ENCODE assay signal across 9 cellular contexts in the genomic region with DNA sequence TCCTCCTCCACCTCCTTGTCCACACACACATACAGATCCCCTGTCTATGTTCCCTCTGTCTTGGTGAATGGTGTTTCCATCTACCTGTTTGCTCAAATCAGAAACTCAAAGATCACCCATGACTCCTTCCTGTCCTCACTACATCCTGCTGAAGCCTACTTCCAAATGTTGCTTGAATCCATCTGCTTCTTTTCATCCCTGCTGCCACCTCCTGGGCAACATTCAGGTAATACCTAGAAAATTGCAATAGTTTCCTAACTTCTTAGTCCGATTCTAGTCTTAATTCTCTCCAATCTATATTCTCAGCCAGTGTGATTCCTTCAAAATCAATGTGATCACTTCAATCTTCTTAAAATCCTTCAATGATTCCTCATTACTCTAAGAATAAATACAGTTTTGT.
DNase-seq lines count a peak whose midpoint lies in the region; ATAC-seq and TF ChIP-seq lines count a peak whose summit lies in the region.
"Had no signal": no experiment of that assay in that cellular context is flagged by ENCODE, and none has a peak within 500 bp of the region (broad histone marks: within the 10 kb centered on the region; RNA-seq: fewer than 3 reads in every experiment).

No MANE protein-coding gene starts in this region.

- peaks cover 0 to 2% of the 10 kb centered on the region in 2 experiments; a peak in 3 of 5 replicates for H3K9me3 Mint-ChIP-seq in H9
- no peaks in the 10 kb centered on the region for H3K9me3 Mint-ChIP-seq in stimulated activated effector memory CD8-positive, alpha-beta T cell treated with anti-CD3 and anti-CD28 coated beads, Interleukin-12 subunit alpha, Interleukin-12 subunit beta, amount 100 ng/mL, for 72 hours

- H3K9me2 ChIP-seq in hepatocyte (replicated peaks; ENCODE audit: insufficient read depth), result no peaks in the 10 kb centered on the region

- H3K14ac ChIP-seq in H9 (ENCODE audit: insufficient read depth, low read length), result no peak overlapping the region

- H3K27ac ChIP-seq in 22Rv1 (no peak overlapping the region), H9 (ENCODE audit: insufficient read length, low read depth, low read length) (no peak overlapping the region), hepatocyte (no peak overlapping the region)
- H3K27ac ChIP-seq: lower lobe of right lung had no signal

- H3K4me3 ChIP-seq in hepatocyte, result no peak overlapping the region
- H3K4me3 ChIP-seq: lower lobe of right lung had no signal

- H2BK12ac ChIP-seq in H9 (ENCODE audit: insufficient read length, low read depth, low read length), result no peak overlapping the region

- H3K4me1 Mint-ChIP-seq in H9, result peaks cover 18 to 27% of the 10 kb centered on the region in 2 experiments
- H3K4me1 Mint-ChIP-seq in stimulated activated effector memory CD8-positive, alpha-beta T cell treated with anti-CD3 and anti-CD28 coated beads, Interleukin-12 subunit alpha, Interleukin-12 subunit beta, amount 100 ng/mL, for 72 hours, result no peaks in the 10 kb centered on the region

- H3K4ac ChIP-seq in H9 (ENCODE audit: low read depth, low read length), result no peak overlapping the region

- DNase-seq in H9 (peak; percentile 46), SK-N-DZ (ENCODE audit: low spot score) (peak; percentile 33), hepatocyte (ENCODE audit: low spot score) (peak; percentile 23), NCI-H446 treated with DMSO at 0.1 percent for 48 hours (lab: John Stamatoyannopoulos, UW) (no peak), retina (no peak)
- no peak for DNase-seq in stimulated activated effector memory CD8-positive, alpha-beta T cell treated with anti-CD3 and anti-CD28 coated beads, Interleukin-12 subunit alpha, Interleukin-12 subunit beta, amount 100 ng/mL, for 72 hours (ENCODE audit: low spot score in 2 of 2)
- DNase-seq in activated CD4-positive, CD25-positive, alpha-beta regulatory T cell treated with anti-CD3 and anti-CD28 coated beads, Interleukin-2, amount 50 U/mL, for 72 hours, result no peak
- DNase-seq: lower lobe of right lung had no signal

- H4K5ac ChIP-seq in H9 (ENCODE audit: insufficient read length, low read depth, low read length), result no peak overlapping the region

- no peaks in the 10 kb centered on the region for H3K36me3 ChIP-seq in hepatocyte (replicated peaks; ENCODE audit: insufficient read depth, low read depth)
- H3K36me3 ChIP-seq: lower lobe of right lung had no signal

- no peaks in the 10 kb centered on the region for H3K79me1 ChIP-seq in H9 (ENCODE audit: insufficient read depth, low read depth, low read length, poor library complexity, severe bottlenecking)

- no peak overlapping the region for H4K91ac ChIP-seq in H9 (ENCODE audit: insufficient read length, low read depth, low read length)

- no peaks in the 10 kb centered on the region for H3K9me3 ChIP-seq in H9 (ENCODE audit: control insufficient read depth, low read depth, low read length)
- H3K9me3 ChIP-seq in hepatocyte (ENCODE audit: low read depth), result no peaks in the 10 kb centered on the region
- H3K9me3 ChIP-seq: lower lobe of right lung had no signal

- H3K9ac ChIP-seq in H9 (ENCODE audit: extremely low read depth, insufficient read length, low read length), result no peak overlapping the region

- no peaks in the 10 kb centered on the region for H3K79me2 ChIP-seq in H9 (ENCODE audit: insufficient read depth, low read length)
- no peaks in the 10 kb centered on the region for H3K79me2 ChIP-seq in hepatocyte

- ATAC-seq in stimulated activated effector memory CD8-positive, alpha-beta T cell treated with anti-CD3 and anti-CD28 coated beads, Interleukin-12 subunit alpha, Interleukin-12 subunit beta, amount 100 ng/mL, for 72 hours, result no peak

- no peaks in the 10 kb centered on the region for H3K23me2 ChIP-seq in H9 (ENCODE audit: insufficient read length, low read depth, low read length, poor library complexity, severe bottlenecking)

- H3K4me3 Mint-ChIP-seq in H9, result no peak overlapping the region
- H3K4me3 Mint-ChIP-seq in stimulated activated effector memory CD8-positive, alpha-beta T cell treated with anti-CD3 and anti-CD28 coated beads, Interleukin-12 subunit alpha, Interleukin-12 subunit beta, amount 100 ng/mL, for 72 hours, result no peak overlapping the region

- H4K8ac ChIP-seq in H9 (replicated peaks; ENCODE audit: insufficient read length, low read depth, low read length), result no peak overlapping the region

- H2AK5ac ChIP-seq in H9 (ENCODE audit: insufficient read length, low read length), result no peak overlapping the region

- TF ChIP-seq CTCF in 22Rv1 (IDR thresholded peaks at IDR 0.05) (peak; percentile 44), H9 (conservative IDR thresholded peaks at IDR 0.05) (peak; percentile 65), hepatocyte (IDR thresholded peaks at IDR 0.05; ENCODE audit: poor library complexity) (peak; percentile 38)

- no peak overlapping the region for H3K23ac ChIP-seq in H9 (ENCODE audit: insufficient read length, low read depth, low read length)

- no peaks in the 10 kb centered on the region; the same call in 1 of the 2 replicates for H3K27me3 Mint-ChIP-seq in H9 (ENCODE audit: low read depth)

- H2BK120ac ChIP-seq in H9 (ENCODE audit: low read depth, low read length, poor library complexity, severe bottlenecking), result no peak overlapping the region

- no peak overlapping the region for H3T11ph ChIP-seq in H9 (ENCODE audit: low read length)

- no peak overlapping the region for H3K18ac ChIP-seq in H9 (ENCODE audit: insufficient read length, low read depth, low read length)

- no CpG with 5 or more reads among the region's 1 CpG for WGBS in H9 (ENCODE audit: extremely low coverage, insufficient read length, low lambda C conversion rate)
- WGBS in hepatocyte (ENCODE audit: low lambda C conversion rate, missing lambda C conversion rate), result 68% methylated on average over 1 of the region's 1 CpG

- H3K27ac Mint-ChIP-seq in H9, result peak overlapping the region in 2 of 3 experiments; percentile 29 to 74; a peak in 2 of 7 replicates
- no peak overlapping the region for H3K27ac Mint-ChIP-seq in stimulated activated effector memory CD8-positive, alpha-beta T cell treated with anti-CD3 and anti-CD28 coated beads, Interleukin-12 subunit alpha, Interleukin-12 subunit beta, amount 100 ng/mL, for 72 hours

- H3K4me2 ChIP-seq in H9 (ENCODE audit: insufficient read depth, insufficient read length, low read length), result no peak overlapping the region
- no peak overlapping the region for H3K4me2 ChIP-seq in hepatocyte

- H3K4me1 ChIP-seq in H9 (ENCODE audit: insufficient read depth, low read length) (0 out of 2 replicates have a peak, but pooled peaks cover 2% of the 10 kb centered on the region), hepatocyte (ENCODE audit: insufficient read depth) (no peaks in the 10 kb centered on the region)
- H3K4me1 ChIP-seq: lower lobe of right lung had no signal

- H3K36me3 Mint-ChIP-seq in H9 (ENCODE audit: insufficient read depth in 1 of 3, low read depth in 3 of 3), result peaks cover 0 to 4% (median 3%) of the 10 kb centered on the region in 3 experiments; a peak in 1 of 7 replicates
- no peaks in the 10 kb centered on the region for H3K36me3 Mint-ChIP-seq in stimulated activated effector memory CD8-positive, alpha-beta T cell treated with anti-CD3 and anti-CD28 coated beads, Interleukin-12 subunit alpha, Interleukin-12 subunit beta, amount 100 ng/mL, for 72 hours

- H3K27me3 ChIP-seq in H9 (ENCODE audit: insufficient read depth, low read length) (no peaks in the 10 kb centered on the region), hepatocyte (no peaks in the 10 kb centered on the region)

- no peaks in the 10 kb centered on the region for H4K20me1 ChIP-seq in H9 (ENCODE audit: control insufficient read depth, insufficient read depth, insufficient read length)
- no peaks in the 10 kb centered on the region for H4K20me1 ChIP-seq in hepatocyte (ENCODE audit: insufficient read depth, poor library complexity, severe bottlenecking)

- H2AFZ ChIP-seq in H9 (ENCODE audit: low read length) (no peak overlapping the region), hepatocyte (no peak overlapping the region)

- H2BK20ac ChIP-seq in H9 (ENCODE audit: low read depth, low read length, poor library complexity, severe bottlenecking), result no peak overlapping the region

- H2BK15ac ChIP-seq in H9 (ENCODE audit: low read depth, low read length), result no peak overlapping the region

- no peak overlapping the region for H3K56ac ChIP-seq in H9 (ENCODE audit: insufficient read length, low read depth, low read length)

- no peak overlapping the region for H2BK5ac ChIP-seq in H9 (ENCODE audit: insufficient read length, low read length)

Comparison
In these comparisons a context has a peak if more than half of its experiments do, and no peak if none do; other contexts are left out.
1. DNase-seq: peak in H9 (single experiment), SK-N-DZ (single experiment) and hepatocyte (single experiment); none in stimulated activated effector memory CD8-positive, alpha-beta T cell treated with anti-CD3 and anti-CD28 coated beads, Interleukin-12 subunit alpha, Interleukin-12 subunit beta, amount 100 ng/mL, for 72 hours (0 of 2), activated CD4-positive, CD25-positive, alpha-beta regulatory T cell treated with anti-CD3 and anti-CD28 coated beads, Interleukin-2, amount 50 U/mL, for 72 hours (single experiment), NCI-H446 treated with DMSO at 0.1 percent for 48 hours (single experiment) and retina (single experiment).
2. Peak in every context shown above with its lines, with median percentiles within 50 percentile points of each other: CTCF ChIP-seq.